In the genomic region with DNA sequence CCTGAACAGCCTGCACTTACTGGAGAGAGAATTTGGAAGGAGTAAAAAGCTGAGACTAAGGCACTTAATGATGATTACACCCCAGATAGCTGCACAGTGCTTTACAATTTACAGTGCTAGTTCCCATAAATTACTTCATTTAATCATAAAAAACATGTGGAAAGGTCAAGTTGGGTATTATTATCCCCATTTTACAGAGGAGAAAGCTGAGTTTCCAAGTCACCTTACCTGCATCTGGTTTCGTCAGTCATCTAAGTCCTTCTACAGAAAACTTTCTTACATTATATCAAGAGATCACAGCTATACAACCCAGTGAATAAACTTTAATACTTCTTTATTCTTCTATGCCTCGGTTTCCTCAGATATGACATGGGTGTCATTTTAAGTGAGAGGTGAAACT, we compare ENCODE assay signal across 1 cellular context.
TF ChIP-seq lines count a peak whose summit lies in the region.

No MANE protein-coding gene starts in this region.

TF ChIP-seq in GM23338, 12 proteins besides CTCF, POLR2A, EP300 and RAD21 (continued from another document):
- TF ChIP-seq, protein P1, sequence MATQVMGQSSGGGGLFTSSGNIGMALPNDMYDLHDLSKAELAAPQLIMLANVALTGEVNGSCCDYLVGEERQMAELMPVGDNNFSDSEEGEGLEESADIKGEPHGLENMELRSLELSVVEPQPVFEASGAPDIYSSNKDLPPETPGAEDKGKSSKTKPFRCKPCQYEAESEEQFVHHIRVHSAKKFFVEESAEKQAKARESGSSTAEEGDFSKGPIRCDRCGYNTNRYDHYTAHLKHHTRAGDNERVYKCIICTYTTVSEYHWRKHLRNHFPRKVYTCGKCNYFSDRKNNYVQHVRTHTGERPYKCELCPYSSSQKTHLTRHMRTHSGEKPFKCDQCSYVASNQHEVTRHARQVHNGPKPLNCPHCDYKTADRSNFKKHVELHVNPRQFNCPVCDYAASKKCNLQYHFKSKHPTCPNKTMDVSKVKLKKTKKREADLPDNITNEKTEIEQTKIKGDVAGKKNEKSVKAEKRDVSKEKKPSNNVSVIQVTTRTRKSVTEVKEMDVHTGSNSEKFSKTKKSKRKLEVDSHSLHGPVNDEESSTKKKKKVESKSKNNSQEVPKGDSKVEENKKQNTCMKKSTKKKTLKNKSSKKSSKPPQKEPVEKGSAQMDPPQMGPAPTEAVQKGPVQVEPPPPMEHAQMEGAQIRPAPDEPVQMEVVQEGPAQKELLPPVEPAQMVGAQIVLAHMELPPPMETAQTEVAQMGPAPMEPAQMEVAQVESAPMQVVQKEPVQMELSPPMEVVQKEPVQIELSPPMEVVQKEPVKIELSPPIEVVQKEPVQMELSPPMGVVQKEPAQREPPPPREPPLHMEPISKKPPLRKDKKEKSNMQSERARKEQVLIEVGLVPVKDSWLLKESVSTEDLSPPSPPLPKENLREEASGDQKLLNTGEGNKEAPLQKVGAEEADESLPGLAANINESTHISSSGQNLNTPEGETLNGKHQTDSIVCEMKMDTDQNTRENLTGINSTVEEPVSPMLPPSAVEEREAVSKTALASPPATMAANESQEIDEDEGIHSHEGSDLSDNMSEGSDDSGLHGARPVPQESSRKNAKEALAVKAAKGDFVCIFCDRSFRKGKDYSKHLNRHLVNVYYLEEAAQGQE (IDR thresholded peaks at IDR 0.05; ENCODE audit: unreplicated experiment) = no peak
- no peak for TF ChIP-seq ZNF331 (CRISPR knock-in tag; IDR thresholded peaks at IDR 0.05; ENCODE audit: low read depth)
- TF ChIP-seq, protein P2, sequence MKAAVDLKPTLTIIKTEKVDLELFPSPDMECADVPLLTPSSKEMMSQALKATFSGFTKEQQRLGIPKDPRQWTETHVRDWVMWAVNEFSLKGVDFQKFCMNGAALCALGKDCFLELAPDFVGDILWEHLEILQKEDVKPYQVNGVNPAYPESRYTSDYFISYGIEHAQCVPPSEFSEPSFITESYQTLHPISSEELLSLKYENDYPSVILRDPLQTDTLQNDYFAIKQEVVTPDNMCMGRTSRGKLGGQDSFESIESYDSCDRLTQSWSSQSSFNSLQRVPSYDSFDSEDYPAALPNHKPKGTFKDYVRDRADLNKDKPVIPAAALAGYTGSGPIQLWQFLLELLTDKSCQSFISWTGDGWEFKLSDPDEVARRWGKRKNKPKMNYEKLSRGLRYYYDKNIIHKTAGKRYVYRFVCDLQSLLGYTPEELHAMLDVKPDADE (IDR thresholded peaks at IDR 0.05) = no peak
- TF ChIP-seq, protein P3, sequence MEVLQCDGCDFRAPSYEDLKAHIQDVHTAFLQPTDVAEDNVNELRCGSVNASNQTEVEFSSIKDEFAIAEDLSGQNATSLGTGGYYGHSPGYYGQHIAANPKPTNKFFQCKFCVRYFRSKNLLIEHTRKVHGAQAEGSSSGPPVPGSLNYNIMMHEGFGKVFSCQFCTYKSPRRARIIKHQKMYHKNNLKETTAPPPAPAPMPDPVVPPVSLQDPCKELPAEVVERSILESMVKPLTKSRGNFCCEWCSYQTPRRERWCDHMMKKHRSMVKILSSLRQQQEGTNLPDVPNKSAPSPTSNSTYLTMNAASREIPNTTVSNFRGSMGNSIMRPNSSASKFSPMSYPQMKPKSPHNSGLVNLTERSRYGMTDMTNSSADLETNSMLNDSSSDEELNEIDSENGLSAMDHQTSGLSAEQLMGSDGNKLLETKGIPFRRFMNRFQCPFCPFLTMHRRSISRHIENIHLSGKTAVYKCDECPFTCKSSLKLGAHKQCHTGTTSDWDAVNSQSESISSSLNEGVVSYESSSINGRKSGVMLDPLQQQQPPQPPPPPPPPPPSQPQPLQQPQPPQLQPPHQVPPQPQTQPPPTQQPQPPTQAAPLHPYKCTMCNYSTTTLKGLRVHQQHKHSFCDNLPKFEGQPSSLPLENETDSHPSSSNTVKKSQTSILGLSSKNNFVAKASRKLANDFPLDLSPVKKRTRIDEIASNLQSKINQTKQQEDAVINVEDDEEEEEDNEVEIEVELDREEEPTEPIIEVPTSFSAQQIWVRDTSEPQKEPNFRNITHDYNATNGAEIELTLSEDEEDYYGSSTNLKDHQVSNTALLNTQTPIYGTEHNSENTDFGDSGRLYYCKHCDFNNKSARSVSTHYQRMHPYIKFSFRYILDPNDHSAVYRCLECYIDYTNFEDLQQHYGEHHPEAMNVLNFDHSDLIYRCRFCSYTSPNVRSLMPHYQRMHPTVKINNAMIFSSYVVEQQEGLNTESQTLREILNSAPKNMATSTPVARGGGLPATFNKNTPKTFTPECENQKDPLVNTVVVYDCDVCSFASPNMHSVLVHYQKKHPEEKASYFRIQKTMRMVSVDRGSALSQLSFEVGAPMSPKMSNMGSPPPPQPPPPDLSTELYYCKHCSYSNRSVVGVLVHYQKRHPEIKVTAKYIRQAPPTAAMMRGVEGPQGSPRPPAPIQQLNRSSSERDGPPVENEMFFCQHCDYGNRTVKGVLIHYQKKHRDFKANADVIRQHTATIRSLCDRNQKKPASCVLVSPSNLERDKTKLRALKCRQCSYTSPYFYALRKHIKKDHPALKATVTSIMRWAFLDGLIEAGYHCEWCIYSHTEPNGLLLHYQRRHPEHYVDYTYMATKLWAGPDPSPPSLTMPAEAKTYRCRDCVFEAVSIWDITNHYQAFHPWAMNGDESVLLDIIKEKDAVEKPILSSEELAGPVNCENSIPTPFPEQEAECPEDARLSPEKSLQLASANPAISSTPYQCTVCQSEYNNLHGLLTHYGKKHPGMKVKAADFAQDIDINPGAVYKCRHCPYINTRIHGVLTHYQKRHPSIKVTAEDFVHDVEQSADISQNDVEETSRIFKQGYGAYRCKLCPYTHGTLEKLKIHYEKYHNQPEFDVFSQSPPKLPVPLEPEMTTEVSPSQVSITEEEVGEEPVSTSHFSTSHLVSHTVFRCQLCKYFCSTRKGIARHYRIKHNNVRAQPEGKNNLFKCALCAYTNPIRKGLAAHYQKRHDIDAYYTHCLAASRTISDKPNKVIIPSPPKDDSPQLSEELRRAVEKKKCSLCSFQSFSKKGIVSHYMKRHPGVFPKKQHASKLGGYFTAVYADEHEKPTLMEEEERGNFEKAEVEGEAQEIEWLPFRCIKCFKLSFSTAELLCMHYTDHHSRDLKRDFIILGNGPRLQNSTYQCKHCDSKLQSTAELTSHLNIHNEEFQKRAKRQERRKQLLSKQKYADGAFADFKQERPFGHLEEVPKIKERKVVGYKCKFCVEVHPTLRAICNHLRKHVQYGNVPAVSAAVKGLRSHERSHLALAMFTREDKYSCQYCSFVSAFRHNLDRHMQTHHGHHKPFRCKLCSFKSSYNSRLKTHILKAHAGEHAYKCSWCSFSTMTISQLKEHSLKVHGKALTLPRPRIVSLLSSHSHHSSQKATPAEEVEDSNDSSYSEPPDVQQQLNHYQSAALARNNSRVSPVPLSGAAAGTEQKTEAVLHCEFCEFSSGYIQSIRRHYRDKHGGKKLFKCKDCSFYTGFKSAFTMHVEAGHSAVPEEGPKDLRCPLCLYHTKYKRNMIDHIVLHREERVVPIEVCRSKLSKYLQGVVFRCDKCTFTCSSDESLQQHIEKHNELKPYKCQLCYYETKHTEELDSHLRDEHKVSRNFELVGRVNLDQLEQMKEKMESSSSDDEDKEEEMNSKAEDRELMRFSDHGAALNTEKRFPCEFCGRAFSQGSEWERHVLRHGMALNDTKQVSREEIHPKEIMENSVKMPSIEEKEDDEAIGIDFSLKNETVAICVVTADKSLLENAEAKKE (CRISPR knock-in tag; IDR thresholded peaks at IDR 0.05) = no peak
- TF ChIP-seq EZH2phosphoT487 (IDR thresholded peaks at IDR 0.05; ENCODE audit: unreplicated experiment) = no peak
- TF ChIP-seq ZNF114 (CRISPR knock-in tag; IDR thresholded peaks at IDR 0.05) = no peak
- TF ChIP-seq POLR2AphosphoS5 (IDR thresholded peaks at IDR 0.05; ENCODE audit: low read depth) = no peak
- TF ChIP-seq STAT1 (IDR thresholded peaks at IDR 0.05; ENCODE audit: unreplicated experiment) = no peak
- TF ChIP-seq CREB1 (CRISPR knock-in tag; IDR thresholded peaks at IDR 0.05; ENCODE audit: low read depth) = no peak
